Comparison of ENCODE assay signal across 16 cellular contexts in genomic region chr4:153506972-153507678, GRCh38. TPM values are rescaled to one million over a fixed set of nuclear protein-coding genes. Genes with fewer than 3 reads are reported as not detected.
DNase-seq lines count a peak whose midpoint lies in the region; ATAC-seq, FAIRE-seq and TF ChIP-seq lines count a peak whose summit lies in the region.
"Had no signal": no experiment of that assay in that cellular context is flagged by ENCODE, and none has a peak within 500 bp of the region (broad histone marks: within the 10 kb centered on the region; RNA-seq: fewer than 3 reads in every experiment).

No MANE protein-coding gene starts in this region.

- H3K4me1 Mint-ChIP-seq in CD4-positive, alpha-beta T cell (ENCODE audit: low read depth), result peaks cover 85% of the 10 kb centered on the region

- no peak for TF ChIP-seq POLR2A in GM12892 (IDR thresholded peaks at IDR 0.05; ENCODE audit: low read depth, low read length)
- no peak for TF ChIP-seq POLR2A in GM12878 (IDR thresholded peaks at IDR 0.05; ENCODE audit: low read depth, low read length)

- no peak for DNase-seq in CD4-positive, alpha-beta T cell
- no peak for DNase-seq in GM12892 (ENCODE audit: insufficient read length)
- DNase-seq in GM12878 (ENCODE audit: low read depth, low spot score), result no peak
- no peak for DNase-seq in neuronal stem cell (ENCODE audit: low spot score)
- no peak for DNase-seq in OCI-M1 (lab: John Stamatoyannopoulos, UW)
- no peak for DNase-seq in G401 (ENCODE audit: low spot score)
- DNase-seq in effector memory CD4-positive, alpha-beta T cell, result no peak
- DNase-seq: activated CD4-positive, alpha-beta T cell treated with anti-CD3 and anti-CD28 coated beads, Interleukin-2, amount 50 U/mL, for 4 hours; activated effector memory CD4-positive, alpha-beta T cell treated with Interleukin-2 at 50 U/mL for 16 hours; midbrain; NCI-H2081; NCI-H82; T-helper 9 cell; transverse colon had no signal

- RAD21 ChIA-PET in GM12878 (lab: Charles Lee; ENCODE audit: unreplicated experiment), result no interaction called here

- intact Hi-C loops in CD4-positive, alpha-beta T cell (cut with DNase I, micrococcal nuclease), result no loop called here
- intact Hi-C loops in GM12878 (cut with micrococcal nuclease; ENCODE audit: unreplicated experiment), result no loop called here

- CTCF ChIA-PET in CD4-positive, alpha-beta T cell (lab: Charles Lee), result interaction anchor here (0.8 to 1.0 kb wide), 2 partner anchors 9 to 10 kb away, joined by 3 read pairs; no protein-coding TSS in a partner anchor
- CTCF ChIA-PET in GM12878 (lab: Yijun Ruan, JAX), result interaction anchor here (1.0 to 1.7 kb wide), 3 partner anchors 9 to 41 kb away, joined by 3 to 7 read pairs (median 3); partner anchors contain the start of gene TMEM131L

- peak; percentile 21 for FAIRE-seq in GM12892 (lab: Jason Lieb, UNC)
- FAIRE-seq in GM12878 (lab: Jason Lieb, UNC), result no peak
- FAIRE-seq: endometrium had no signal

- H3K79me1 ChIP-seq in neuronal stem cell (ENCODE audit: low read depth, low read length), result no peaks in the 10 kb centered on the region

- H4K20me1 ChIP-seq in GM12878 (ENCODE audit: control insufficient read depth, insufficient read depth), result peaks cover 7% of the 10 kb centered on the region; the same call in 1 of the 2 replicates

- H3K9me3 ChIP-seq in CD4-positive, alpha-beta T cell (ENCODE audit: control insufficient read depth, low read length), result no peaks in the 10 kb centered on the region
- H3K9me3 ChIP-seq in GM12878 (replicated peaks; ENCODE audit: control insufficient read depth, insufficient read depth, low read length) (no peaks in the 10 kb centered on the region; the same call in 1 of the 3 replicates), neuronal stem cell (replicated peaks in 1 of 2; ENCODE audit: control insufficient read depth in 2 of 2, insufficient read depth in 1 of 2, low read depth in 1 of 2, low read length in 2 of 2) (peaks cover 0 to 9% of the 10 kb centered on the region in 2 donors)
- no peaks in the 10 kb centered on the region for H3K9me3 ChIP-seq in effector memory CD4-positive, alpha-beta T cell (ENCODE audit: control insufficient read depth, low read length)
- H3K9me3 ChIP-seq: transverse colon had no signal

- 64% methylated on average over 9 of the region's 9 CpGs for WGBS in GM12878 (ENCODE audit: insufficient coverage, insufficient replicate concordance, low lambda C conversion rate, missing lambda C conversion rate)
- no CpG with 5 or more reads among the region's 9 CpGs for WGBS in neuronal stem cell (ENCODE audit: extremely low coverage in 2 of 2, insufficient read length in 2 of 2, insufficient replicate concordance in 1 of 2), 2 donors

- no TSS peak for BruUV-seq in GM12878 (replicated peaks; lab: Mats Ljungman, UMichigan)

- SMC1A ChIA-PET in GM12878 (lab: Charles Lee; ENCODE audit: uncharacterized antibody, unreplicated experiment), result interaction anchor here (1.3 kb wide), 1 partner anchor 9 kb away, joined by 4 read pairs; no protein-coding TSS in a partner anchor

- H3K27me3 Mint-ChIP-seq in CD4-positive, alpha-beta T cell, result no peaks in the 10 kb centered on the region

- H3K23ac ChIP-seq in neuronal stem cell (ENCODE audit: low read depth, low read length, poor library complexity), result no peak overlapping the region

- TF ChIP-seq CTCF in CD4-positive, alpha-beta T cell (IDR thresholded peaks at IDR 0.05), result no peak
- no peak for TF ChIP-seq CTCF in GM12878 (IDR thresholded peaks at IDR 0.05 in 2 of 3, conservative IDR thresholded peaks at IDR 0.05 in 1 of 3; ENCODE audit: control insufficient read depth in 2 of 3, extremely low read depth in 1 of 3, insufficient read depth in 1 of 3, low read depth in 3 of 3, low read length in 3 of 3)

- TF ChIP-seq EP300 in GM12878 (IDR thresholded peaks at IDR 0.05; ENCODE audit: borderline replicate concordance in 1 of 2, control insufficient read depth in 1 of 2, low read depth in 2 of 2, low read length in 2 of 2), result no peak

- no peaks in the 10 kb centered on the region for H3K9me3 Mint-ChIP-seq in CD4-positive, alpha-beta T cell

- H4K91ac ChIP-seq in neuronal stem cell (ENCODE audit: low read depth, low read length, poor library complexity), result no peak overlapping the region

- H3K9ac ChIP-seq in GM12878 (ENCODE audit: control insufficient read depth, insufficient read depth, low read length) (no peak overlapping the region), neuronal stem cell (ENCODE audit: low read depth, low read length, poor library complexity) (no peak overlapping the region)

- H3K36me3 ChIP-seq in GM12878 (ENCODE audit: control insufficient read depth in 2 of 2, insufficient read depth in 2 of 2, low read length in 1 of 2) (peaks cover 5 to 49% of the 10 kb centered on the region in 2 experiments), neuronal stem cell (replicated peaks in 1 of 2; ENCODE audit: control insufficient read depth in 2 of 2, insufficient read depth in 2 of 2, low read length in 2 of 2) (peaks cover 0 to 7% of the 10 kb centered on the region in 2 donors)
- no peaks in the 10 kb centered on the region for H3K36me3 ChIP-seq in effector memory CD4-positive, alpha-beta T cell (ENCODE audit: control insufficient read depth, insufficient read depth, low read length)
- H3K36me3 ChIP-seq: transverse colon had no signal

- H4K8ac ChIP-seq in neuronal stem cell (ENCODE audit: low read depth, low read length), result no peak overlapping the region

- peak overlapping the region; percentile 54 for H3K4me3 Mint-ChIP-seq in CD4-positive, alpha-beta T cell

- no peak for TF ChIP-seq RAD21 in GM12878 (IDR thresholded peaks at IDR 0.05; ENCODE audit: insufficient read depth, low read depth, low read length)

- H2BK12ac ChIP-seq in neuronal stem cell (ENCODE audit: low read length), result no peak overlapping the region

- POLR2A ChIA-PET in CD4-positive, alpha-beta T cell (lab: Charles Lee), result interaction anchor here (1.4 kb wide), 1 partner anchor 9 kb away, joined by 5 read pairs; no protein-coding TSS in a partner anchor
- POLR2A ChIA-PET in GM12878 (lab: Charles Lee), result interaction anchor here (0.6 to 1.0 kb wide), 2 partner anchors 10 to 93 kb away, joined by 4 to 6 read pairs; no protein-coding TSS in a partner anchor

- H2BK120ac ChIP-seq in neuronal stem cell (ENCODE audit: low read depth, low read length), result no peak overlapping the region

- no peak for ATAC-seq in CD4-positive, alpha-beta T cell (ENCODE audit: poor library complexity)
- ATAC-seq in GM12878 (no peak), HG03520 (IDR thresholded peaks at IDR 0.05; ENCODE audit: unreplicated experiment) (no peak)

- H2AFZ ChIP-seq in GM12878 (ENCODE audit: control insufficient read depth, low read depth, low read length) (no peak overlapping the region), neuronal stem cell (ENCODE audit: low read length) (no peak overlapping the region)

- H2AK5ac ChIP-seq in neuronal stem cell (ENCODE audit: low read depth, low read length), result no peak overlapping the region

- in situ Hi-C loops in GM12878 (cut with MboI) (no loop called here), G401 (cut with HindIII; ENCODE audit: low sequenced_read_pairs) (no loop called here)

- peaks cover 78% of the 10 kb centered on the region for H3K36me3 Mint-ChIP-seq in CD4-positive, alpha-beta T cell (ENCODE audit: low read depth)

- peak overlapping the region; percentile 47 for H3K14ac ChIP-seq in neuronal stem cell (ENCODE audit: low read length)

- no peak overlapping the region for H2BK15ac ChIP-seq in neuronal stem cell (ENCODE audit: low read length)

- H3K27ac Mint-ChIP-seq in CD4-positive, alpha-beta T cell, result peak overlapping the region; percentile 72

- no peak overlapping the region for H2BK5ac ChIP-seq in neuronal stem cell (ENCODE audit: low read length)

- peaks cover 95% of the 10 kb centered on the region for H3K79me2 ChIP-seq in GM12878 (ENCODE audit: control insufficient read depth, insufficient read depth, low read length)

- no peak overlapping the region for H3K27ac ChIP-seq in CD4-positive, alpha-beta T cell (ENCODE audit: low read depth, low read length)
- H3K27ac ChIP-seq in GM12878 (ENCODE audit: control insufficient read depth, insufficient read depth) (no peak overlapping the region), neuronal stem cell (replicated peaks; ENCODE audit: low read length) (no peak overlapping the region)
- no peak overlapping the region for H3K27ac ChIP-seq in effector memory CD4-positive, alpha-beta T cell (ENCODE audit: insufficient read depth, low read length, poor library complexity, severe bottlenecking)
- H3K27ac ChIP-seq: transverse colon had no signal

- no peak overlapping the region for H3K18ac ChIP-seq in neuronal stem cell (ENCODE audit: low read length)

- H3K4me1 ChIP-seq in GM12878 (ENCODE audit: control insufficient read depth, insufficient read depth, low read length) (peaks cover 16% of the 10 kb centered on the region), neuronal stem cell (ENCODE audit: control insufficient read depth in 2 of 2, insufficient read depth in 1 of 2, low read depth in 1 of 2, low read length in 2 of 2) (no peaks in the 10 kb centered on the region)
- H3K4me1 ChIP-seq in effector memory CD4-positive, alpha-beta T cell (ENCODE audit: control insufficient read depth, insufficient read depth, low read length, poor library complexity, severe bottlenecking), result peaks cover 9% of the 10 kb centered on the region

- H3K4me2 ChIP-seq in GM12878 (ENCODE audit: control insufficient read depth, insufficient read depth) (no peak overlapping the region), neuronal stem cell (ENCODE audit: insufficient read depth, low read length, poor library complexity, severe bottlenecking) (no peak overlapping the region)

- no peaks in the 10 kb centered on the region for H3K27me3 ChIP-seq in CD4-positive, alpha-beta T cell (ENCODE audit: control insufficient read depth, insufficient read depth, low read length)
- H3K27me3 ChIP-seq in GM12878 (replicated peaks in 1 of 2; ENCODE audit: control insufficient read depth in 2 of 2, insufficient read depth in 2 of 2, low read length in 1 of 2) (no peaks in the 10 kb centered on the region), neuronal stem cell (ENCODE audit: control insufficient read depth in 3 of 3, insufficient read depth in 3 of 3, low read depth in 1 of 3, low read length in 3 of 3) (no peaks in the 10 kb centered on the region)
- H3K27me3 ChIP-seq in effector memory CD4-positive, alpha-beta T cell (replicated peaks; ENCODE audit: control insufficient read depth, insufficient read depth, low read length, poor library complexity, severe bottlenecking), result no peaks in the 10 kb centered on the region
- H3K27me3 ChIP-seq: transverse colon had no signal

- H3K4me3 ChIP-seq in GM12878 (no peak overlapping the region), neuronal stem cell (ENCODE audit: low read length in 2 of 2) (no peak overlapping the region)
- no peak overlapping the region for H3K4me3 ChIP-seq in effector memory CD4-positive, alpha-beta T cell (ENCODE audit: insufficient read depth, low read depth, low read length, poor library complexity, severe bottlenecking)
- H3K4me3 ChIP-seq: transverse colon had no signal

- no peak overlapping the region for H3K4ac ChIP-seq in neuronal stem cell (ENCODE audit: low read length)

RNA-seq across cellular contexts. Expression of gene TMEM131L, which starts 41.0 kb away (rescaled TPM):
- total RNA-seq in CD4-positive, alpha-beta T cell, result 100 to 1,000 TPM; 101 to 106 TPM
- polyA plus RNA-seq in GM12892 (2012; ENCODE audit: missing spikeins), result 64.2 TPM
- 766 and 777 TPM in 2 replicates for total RNA-seq in GM12878 (2013; cell fraction: nucleolus; rRNA removed)
- total RNA-seq in GM12878 (2014; rRNA removed) (77.0 and 90.4 TPM in 2 replicates), GM12878 (2014; rRNA removed; fragmentation: Illumina TruSeq; extraction: Trizol) (64.0 and 66.4 TPM in 2 replicates), GM12878 (2021) (77.8 and 85.2 TPM in 2 replicates)
- polyA plus RNA-seq in GM12878 (2011; ENCODE audit: low read depth), result 39.6 TPM
- polyA plus RNA-seq in GM12878 (2011; rRNA removed) (90.9 and 101 TPM in 2 replicates), GM12878 (2014; fragmentation: Illumina TruSeq; extraction: Trizol) (74.3 and 94.5 TPM in 2 replicates), GM12878 (2014; fragmentation: Nextera tagmentation; extraction: Ambion mirVana) (1 to 10 TPM; 8.5 to 9.5 TPM), GM12878 (2014; rRNA removed) (47.1 and 47.5 TPM in 2 replicates), GM12878 (2016; fragmentation: Nextera tagmentation; extraction: Ambion mirVana) (10 to 100 TPM; 74.5 TPM)
- polyA plus RNA-seq in GM12878 (2011; cell fraction: cytosol; rRNA removed), result 65.6 and 84.8 TPM in 2 replicates
- polyA plus RNA-seq in GM12878 (2011; cell fraction: nucleus; rRNA removed), result 169 and 183 TPM in 2 replicates
- polyA plus RNA-seq in GM12878 (2012), result 45.1 and 70.5 TPM in 2 replicates
- polyA minus RNA-seq in GM12878 (2011; rRNA and poly(A)+ RNA removed), result 177 and 187 TPM in 2 replicates
- polyA minus RNA-seq in GM12878 (2011; cell fraction: cytosol; rRNA and poly(A)+ RNA removed), result 53.1 and 74.4 TPM in 2 replicates
- 194 and 231 TPM in 2 replicates for polyA minus RNA-seq in GM12878 (2011; cell fraction: nucleus; rRNA and poly(A)+ RNA removed)
- polyA plus RNA-seq in neuronal stem cell (2013, experiment 1 of 2), result 10.3 TPM
- polyA plus RNA-seq in neuronal stem cell (2013, experiment 2 of 2), result 10.2 TPM
- total RNA-seq in G401 (2014; rRNA removed; shearing (Covaris generic)), result 4.5 and 13.5 TPM in 2 replicates
